ENCODE assay signal across 3 cellular contexts in the genomic region with DNA sequence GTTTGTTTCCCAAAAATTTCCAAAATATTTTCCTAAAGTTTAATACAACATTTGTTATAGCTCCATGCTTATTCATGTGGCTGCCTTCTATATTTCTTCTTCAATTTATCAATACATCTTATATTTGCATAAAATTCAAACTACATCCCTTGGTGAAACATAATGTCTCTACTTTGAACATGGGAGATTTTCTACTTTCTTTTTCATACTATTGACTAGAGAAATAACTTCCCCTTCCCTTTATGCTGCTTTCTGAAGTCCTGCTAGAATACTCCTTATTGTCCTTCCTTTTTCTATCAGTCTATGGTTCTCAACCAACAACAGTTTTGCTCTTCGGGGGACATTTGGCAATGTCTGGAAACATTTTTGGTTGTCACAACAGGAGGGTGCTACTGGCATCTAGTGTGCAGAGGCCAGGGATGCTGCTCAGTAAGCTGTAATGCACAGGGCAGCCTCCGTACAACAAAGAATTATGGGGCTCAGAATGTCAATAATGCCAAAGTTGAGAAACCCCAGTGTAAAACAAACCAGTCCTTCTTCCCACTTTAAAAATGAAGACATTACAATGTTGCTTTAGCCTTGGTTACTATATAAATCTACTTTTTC.
TF ChIP-seq lines count a peak whose summit lies in the region.

No MANE protein-coding gene starts in this region.

TF ChIP-seq in SK-N-SH, 30 proteins besides CTCF, POLR2A, EP300 and RAD21:
- TF ChIP-seq SMC3 (IDR thresholded peaks at IDR 0.05; ENCODE audit: low read depth, low read length) (peak; percentile 21; the same call in 1 of the 2 replicates), TCF12 (IDR thresholded peaks at IDR 0.05) (no peak)

TF ChIP-seq in SK-N-SH treated with all-trans-retinoic acid at 6 μM for 48 hours, 23 proteins besides CTCF, POLR2A, EP300 and RAD21:
- no peak for TF ChIP-seq CSDC2 (CRISPR knock-in tag; IDR thresholded peaks at IDR 0.05)
- TF ChIP-seq TCF4 (CRISPR knock-in tag; IDR thresholded peaks at IDR 0.05; ENCODE audit: borderline replicate concordance): no peak
- no peak for TF ChIP-seq CSRNP3 (CRISPR knock-in tag; IDR thresholded peaks at IDR 0.05)
- TF ChIP-seq CREB5 (CRISPR knock-in tag; IDR thresholded peaks at IDR 0.05; ENCODE audit: low read depth): no peak
- no peak for TF ChIP-seq GLIS3 (CRISPR knock-in tag; IDR thresholded peaks at IDR 0.05)
- TF ChIP-seq, protein P1, sequence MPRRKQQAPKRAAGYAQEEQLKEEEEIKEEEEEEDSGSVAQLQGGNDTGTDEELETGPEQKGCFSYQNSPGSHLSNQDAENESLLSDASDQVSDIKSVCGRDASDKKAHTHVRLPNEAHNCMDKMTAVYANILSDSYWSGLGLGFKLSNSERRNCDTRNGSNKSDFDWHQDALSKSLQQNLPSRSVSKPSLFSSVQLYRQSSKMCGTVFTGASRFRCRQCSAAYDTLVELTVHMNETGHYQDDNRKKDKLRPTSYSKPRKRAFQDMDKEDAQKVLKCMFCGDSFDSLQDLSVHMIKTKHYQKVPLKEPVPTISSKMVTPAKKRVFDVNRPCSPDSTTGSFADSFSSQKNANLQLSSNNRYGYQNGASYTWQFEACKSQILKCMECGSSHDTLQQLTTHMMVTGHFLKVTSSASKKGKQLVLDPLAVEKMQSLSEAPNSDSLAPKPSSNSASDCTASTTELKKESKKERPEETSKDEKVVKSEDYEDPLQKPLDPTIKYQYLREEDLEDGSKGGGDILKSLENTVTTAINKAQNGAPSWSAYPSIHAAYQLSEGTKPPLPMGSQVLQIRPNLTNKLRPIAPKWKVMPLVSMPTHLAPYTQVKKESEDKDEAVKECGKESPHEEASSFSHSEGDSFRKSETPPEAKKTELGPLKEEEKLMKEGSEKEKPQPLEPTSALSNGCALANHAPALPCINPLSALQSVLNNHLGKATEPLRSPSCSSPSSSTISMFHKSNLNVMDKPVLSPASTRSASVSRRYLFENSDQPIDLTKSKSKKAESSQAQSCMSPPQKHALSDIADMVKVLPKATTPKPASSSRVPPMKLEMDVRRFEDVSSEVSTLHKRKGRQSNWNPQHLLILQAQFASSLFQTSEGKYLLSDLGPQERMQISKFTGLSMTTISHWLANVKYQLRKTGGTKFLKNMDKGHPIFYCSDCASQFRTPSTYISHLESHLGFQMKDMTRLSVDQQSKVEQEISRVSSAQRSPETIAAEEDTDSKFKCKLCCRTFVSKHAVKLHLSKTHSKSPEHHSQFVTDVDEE (CRISPR knock-in tag; IDR thresholded peaks at IDR 0.05): no peak
- no peak for TF ChIP-seq OSR1 (CRISPR knock-in tag; IDR thresholded peaks at IDR 0.05)
- TF ChIP-seq PPARA (CRISPR knock-in tag; IDR thresholded peaks at IDR 0.05; ENCODE audit: borderline replicate concordance): no peak
- TF ChIP-seq ZFP30 (CRISPR knock-in tag; IDR thresholded peaks at IDR 0.05): no peak

TF ChIP-seq in GM12878, 131 proteins besides CTCF, POLR2A, EP300 and RAD21:
- TF ChIP-seq PAX5 (IDR thresholded peaks at IDR 0.05; ENCODE audit: borderline replicate concordance, low read depth, low read length) (no peak), FOXM1 (IDR thresholded peaks at IDR 0.05; ENCODE audit: low read depth, low read length) (no peak), CREM (IDR thresholded peaks at IDR 0.05; ENCODE audit: low read depth) (no peak), BHLHE40 (IDR thresholded peaks at IDR 0.05; ENCODE audit: borderline replicate concordance in 1 of 2, low read depth in 2 of 2, low read length in 1 of 2) (no peak), SMAD1 (IDR thresholded peaks at IDR 0.05; ENCODE audit: low read depth, partially characterized antibody) (no peak), POLR2AphosphoS5 (IDR thresholded peaks at IDR 0.05; ENCODE audit: low read length) (no peak), EZH2 (IDR thresholded peaks at IDR 0.05; ENCODE audit: borderline replicate concordance, control insufficient read depth, low read depth, low read length) (no peak), SKIL (IDR thresholded peaks at IDR 0.05; ENCODE audit: low read depth, poor library complexity, severe bottlenecking) (no peak)
- TF ChIP-seq, protein P2, sequence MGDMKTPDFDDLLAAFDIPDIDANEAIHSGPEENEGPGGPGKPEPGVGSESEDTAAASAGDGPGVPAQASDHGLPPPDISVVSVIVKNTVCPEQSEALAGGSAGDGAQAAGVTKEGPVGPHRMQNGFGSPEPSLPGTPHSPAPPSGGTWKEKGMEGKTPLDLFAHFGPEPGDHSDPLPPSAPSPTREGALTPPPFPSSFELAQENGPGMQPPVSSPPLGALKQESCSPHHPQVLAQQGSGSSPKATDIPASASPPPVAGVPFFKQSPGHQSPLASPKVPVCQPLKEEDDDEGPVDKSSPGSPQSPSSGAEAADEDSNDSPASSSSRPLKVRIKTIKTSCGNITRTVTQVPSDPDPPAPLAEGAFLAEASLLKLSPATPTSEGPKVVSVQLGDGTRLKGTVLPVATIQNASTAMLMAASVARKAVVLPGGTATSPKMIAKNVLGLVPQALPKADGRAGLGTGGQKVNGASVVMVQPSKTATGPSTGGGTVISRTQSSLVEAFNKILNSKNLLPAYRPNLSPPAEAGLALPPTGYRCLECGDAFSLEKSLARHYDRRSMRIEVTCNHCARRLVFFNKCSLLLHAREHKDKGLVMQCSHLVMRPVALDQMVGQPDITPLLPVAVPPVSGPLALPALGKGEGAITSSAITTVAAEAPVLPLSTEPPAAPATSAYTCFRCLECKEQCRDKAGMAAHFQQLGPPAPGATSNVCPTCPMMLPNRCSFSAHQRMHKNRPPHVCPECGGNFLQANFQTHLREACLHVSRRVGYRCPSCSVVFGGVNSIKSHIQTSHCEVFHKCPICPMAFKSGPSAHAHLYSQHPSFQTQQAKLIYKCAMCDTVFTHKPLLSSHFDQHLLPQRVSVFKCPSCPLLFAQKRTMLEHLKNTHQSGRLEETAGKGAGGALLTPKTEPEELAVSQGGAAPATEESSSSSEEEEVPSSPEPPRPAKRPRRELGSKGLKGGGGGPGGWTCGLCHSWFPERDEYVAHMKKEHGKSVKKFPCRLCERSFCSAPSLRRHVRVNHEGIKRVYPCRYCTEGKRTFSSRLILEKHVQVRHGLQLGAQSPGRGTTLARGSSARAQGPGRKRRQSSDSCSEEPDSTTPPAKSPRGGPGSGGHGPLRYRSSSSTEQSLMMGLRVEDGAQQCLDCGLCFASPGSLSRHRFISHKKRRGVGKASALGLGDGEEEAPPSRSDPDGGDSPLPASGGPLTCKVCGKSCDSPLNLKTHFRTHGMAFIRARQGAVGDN (IDR thresholded peaks at IDR 0.05): no peak
